In the genomic region with DNA sequence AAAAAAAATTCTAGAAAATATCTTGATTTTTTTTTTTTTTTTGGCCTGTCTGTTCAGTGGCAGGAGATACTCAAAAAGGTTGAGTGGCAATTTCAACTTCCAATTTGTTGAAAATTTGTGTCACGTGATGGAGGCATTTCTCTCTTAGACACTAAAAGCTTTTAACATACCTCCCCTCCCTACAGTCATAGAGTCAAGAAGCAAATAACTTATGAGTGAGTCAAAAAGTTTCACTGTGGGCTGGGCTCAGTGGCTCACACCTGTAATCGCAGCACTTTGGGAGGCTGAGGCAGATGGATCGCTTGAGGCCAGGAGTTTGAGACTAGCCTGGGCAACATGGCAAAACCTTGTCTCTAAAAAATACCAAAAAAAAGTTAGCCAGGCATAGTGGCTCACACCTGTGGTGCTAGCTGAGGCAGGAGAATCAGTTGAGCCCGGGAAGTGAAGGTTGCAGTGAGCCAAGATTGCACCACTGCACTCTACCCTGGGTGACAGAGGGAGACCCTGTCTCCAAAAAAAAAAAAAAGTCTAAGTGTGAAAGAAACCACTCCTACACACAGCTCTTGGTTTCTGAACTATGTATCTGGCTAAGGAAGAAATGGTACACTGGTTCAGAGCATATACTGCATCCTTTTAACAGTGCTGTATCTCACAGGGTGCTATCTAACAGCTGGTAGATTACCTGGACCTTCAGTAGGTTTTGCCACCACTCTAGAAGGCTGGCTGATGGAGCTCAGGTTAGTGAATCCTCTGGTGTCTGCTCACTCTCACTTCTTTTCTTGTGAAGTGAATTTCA, we compare ENCODE assay signal across 1 cellular context.
A peak's percentile ranks its signal among the peaks of the same experiment; 100 is the strongest.
TF ChIP-seq lines count a peak whose summit lies in the region.

No MANE protein-coding gene starts in this region.

TF ChIP-seq in HepG2, 621 proteins besides CTCF, POLR2A, EP300 and RAD21:
- TF ChIP-seq RAD51 (IDR thresholded peaks at IDR 0.05; ENCODE audit: borderline replicate concordance) (peak; percentile 50; the same call in 1 of the 2 replicates), AHR (CRISPR knock-in tag; IDR thresholded peaks at IDR 0.05) (no peak)
